32 cellular contexts compared by ENCODE assay signal in the genomic region with DNA sequence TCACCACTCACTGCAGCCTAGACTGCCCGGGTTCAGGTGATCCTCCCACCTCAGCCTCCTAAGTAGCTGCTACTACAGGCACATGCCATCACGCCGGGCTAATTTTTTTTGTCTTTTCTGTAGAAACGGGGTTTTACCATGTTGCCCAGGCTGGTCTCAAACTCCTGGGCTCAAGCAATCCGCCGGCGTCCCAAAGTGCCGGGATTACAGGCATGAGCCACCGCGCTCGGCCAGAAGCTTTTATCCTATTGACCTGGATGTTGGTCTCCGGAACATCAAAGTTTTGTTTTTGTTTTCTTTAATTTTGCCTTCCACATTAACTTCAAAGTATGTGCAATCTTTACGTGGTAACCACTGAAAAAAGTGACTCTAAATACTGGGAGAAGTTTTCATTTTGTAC. TPM values are rescaled to one million over a fixed set of nuclear protein-coding genes. Genes with fewer than 3 reads are reported as not detected.
"Had no signal": no experiment of that assay in that cellular context is flagged by ENCODE, and none has a peak within 500 bp of the region (broad histone marks: within the 10 kb centered on the region; RNA-seq: fewer than 3 reads in every experiment).

No MANE protein-coding gene starts in this region.

- DNase-seq: activated CD4-positive, alpha-beta T cell treated with anti-CD3 and anti-CD28 coated beads, Interleukin-2, amount 10 ng/mL, durations not matched to agents 24 days and 14 days; activated CD4-positive, alpha-beta T cell treated with anti-CD3 and anti-CD28 coated beads, Interleukin-2, amount 50 U/mL, for 4 hours; activated CD8-positive, alpha-beta T cell treated with anti-CD3 and anti-CD28 coated beads for 36 hours; activated effector memory CD4-positive, alpha-beta T cell treated with anti-CD3 and anti-CD28 coated beads, Interleukin-2, amount 50 U/mL, for 16 hours; activated naive CD4-positive, alpha-beta T cell treated with Interleukin-2 at 50 U/mL for 16 hours; activated naive CD8-positive, alpha-beta T cell treated with anti-CD3 and anti-CD28 coated beads, Interleukin-2, amount 10 ng/mL, durations not matched to agents 7 days and 5 days; activated T-cell treated with anti-CD3 and anti-CD28 coated beads, Interleukin-2, amount 50 U/mL, for 1 hour; activated T-cell treated with anti-CD3 and anti-CD28 coated beads, Interleukin-2, amount 50 U/mL, for 72 hours; amygdala; KG1; MG63; NCI-H1048; NCI-H1105 treated with DMSO at 0.1 percent for 48 hours; NCI-H1436; NCI-H1694; NCI-H1930; NCI-H2081 treated with DMSO at 0.1 percent for 48 hours; NCI-H345; NCI-H524 treated with DMSO at 0.1 percent for 48 hours; NK-92 treated with Interleukin-12 subunit alpha and Interleukin-12 subunit beta, amount 100 ng/mL, for 24 hours; PC-9; SHP77; SW 1271; T-helper 1 cell; T-helper 2 cell; T-helper 9 cell had no signal

- H3K27ac ChIP-seq: ascending aorta, PC-9, RWPE1, SJSA1 had no signal

- FAIRE-seq: RCC 7860 had no signal

- H3K4me3 ChIP-seq: ascending aorta, MG63, PC-9, SJSA1 had no signal

- H2AFZ ChIP-seq: PC-9 had no signal

- ATAC-seq: activated CD8-positive, alpha-beta T cell treated with anti-CD3 and anti-CD28 coated beads for 36 hours; activated T-cell treated with anti-CD3 and anti-CD28 coated beads, Interleukin-2, amount 50 U/mL, for 72 hours; activated T-helper 17 cell treated with anti-CD3 and anti-CD28 coated beads, Interleukin-2, amount 50 U/mL, for 72 hours had no signal

- H3K4me2 ChIP-seq: PC-9 had no signal

- H3K27me3 ChIP-seq: ascending aorta, MG63, SJSA1 had no signal

- H3K9me3 ChIP-seq: ascending aorta, MG63, SJSA1 had no signal

- H3K36me3 ChIP-seq: ascending aorta, MG63, SJSA1 had no signal

RNA-seq across cellular contexts. Expression of gene FST, which starts 42.4 kb away (rescaled TPM):
- total RNA-seq: activated CD8-positive, alpha-beta memory T cell treated with anti-CD3 and anti-CD28 coated beads for 36 hours; activated T-helper 17 cell treated with anti-CD3 and anti-CD28 coated beads, Interleukin-2, amount 50 U/mL, for 72 hours had no signal
